18 cellular contexts compared by ENCODE assay signal in the genomic region with DNA sequence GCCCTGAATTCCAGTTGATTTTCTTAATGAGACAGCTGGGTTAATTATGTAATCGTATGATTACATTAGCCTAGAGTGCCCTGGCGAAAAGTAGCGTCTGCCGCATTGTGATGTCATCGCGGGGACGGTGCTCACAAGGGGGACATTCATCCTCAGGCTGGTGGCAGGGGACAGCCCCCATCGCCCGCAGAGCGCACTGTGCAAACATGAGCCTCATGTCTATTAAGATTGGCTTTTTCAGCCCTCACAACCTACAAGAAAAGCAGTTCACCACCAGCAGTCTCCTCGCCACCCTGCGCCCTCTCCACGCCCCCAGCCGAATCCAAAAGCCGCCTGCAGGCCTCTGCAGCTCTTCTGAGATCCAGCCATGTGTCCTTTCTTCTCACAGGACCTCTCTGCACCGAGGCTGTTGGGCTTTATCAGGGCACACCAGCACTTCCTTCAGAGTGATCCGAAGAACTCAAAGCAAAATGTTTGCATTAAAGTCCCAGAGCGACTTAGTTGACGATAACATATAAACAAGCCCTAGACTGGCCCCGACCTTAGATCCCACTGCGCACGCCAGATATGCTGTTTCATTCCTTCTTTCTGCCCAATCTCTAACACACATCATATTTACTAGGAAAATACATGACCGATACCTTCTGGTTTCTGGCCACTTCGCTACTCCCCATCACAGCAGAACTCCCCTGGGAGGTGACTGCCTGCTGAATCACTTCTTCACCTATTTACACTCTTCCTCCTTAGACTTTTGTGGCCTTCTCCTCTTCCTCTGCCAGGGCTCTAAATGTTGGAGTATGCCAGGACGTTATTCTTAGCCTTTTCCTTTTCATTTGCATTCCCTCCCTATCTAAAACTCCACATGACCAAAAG.
A peak's percentile ranks its signal among the peaks of the same experiment; 100 is the strongest.
DNase-seq lines count a peak whose midpoint lies in the region; ATAC-seq, FAIRE-seq and TF ChIP-seq lines count a peak whose summit lies in the region.
"Had no signal": no experiment of that assay in that cellular context is flagged by ENCODE, and none has a peak within 500 bp of the region (broad histone marks: within the 10 kb centered on the region; RNA-seq: fewer than 3 reads in every experiment).

No MANE protein-coding gene starts in this region.

- FAIRE-seq in kidney (lab: Jason Lieb, UNC): no peak

- H3K4me1 Mint-ChIP-seq in WTC11: peaks cover 47% of the 10 kb centered on the region

- H3K27me3 Mint-ChIP-seq in WTC11 (ENCODE audit: low read depth): no peaks in the 10 kb centered on the region
- H3K27me3 Mint-ChIP-seq: naive thymus-derived CD4-positive, alpha-beta T cell had no signal

- in situ Hi-C loops in GM13977 (cut with MboI; ENCODE audit: low pct_unique_long_range_greater_than_20kb, low sequenced_read_pairs, unreplicated experiment): no loop called here

- no peak overlapping the region for H3K27ac ChIP-seq in kidney (ENCODE audit: low read depth in 2 of 2, low read length in 2 of 2)
- H3K27ac ChIP-seq: WERI-Rb-1 had no signal

- no peaks in the 10 kb centered on the region for H3K4me1 ChIP-seq in kidney (ENCODE audit: control insufficient read depth in 1 of 2, insufficient read depth in 1 of 2, low read depth in 1 of 2, low read length in 2 of 2)

- no peak for ATAC-seq in WTC11
- ATAC-seq: left colon; naive thymus-derived CD4-positive, alpha-beta T cell; SK-N-SH treated with all-trans-retinoic acid at 6 μM for 48 hours had no signal

- H3K4me3 Mint-ChIP-seq in WTC11: no peak overlapping the region

- peak; percentile 14 for DNase-seq in COR-L47 (lab: John Stamatoyannopoulos, UW)
- DNase-seq in WTC11 (ENCODE audit: low spot score): peak; percentile 5
- peak; percentile 43 for DNase-seq in fibroblast of villous mesenchyme (ENCODE audit: low read depth)
- peak in 37 of 56 donors; percentile 6 to 67 (median 27) for DNase-seq in nucleus accumbens (lab: John Stamatoyannopoulos, UW)
- DNase-seq in GM13977 (ENCODE audit: low spot score): no peak
- DNase-seq in kidney: no peak
- DNase-seq in dermis blood vessel endothelial cell: no peak
- DNase-seq in activated CD8-positive, alpha-beta memory T cell treated with anti-CD3 and anti-CD28 coated beads for 24 hours: no peak
- DNase-seq: activated naive CD4-positive, alpha-beta T cell; Calu3; glutamatergic neuron; IMR-90; left colon; naive thymus-derived CD4-positive, alpha-beta T cell; NCI-H1092 treated with DMSO at 0.1 percent for 48 hours; stimulated activated naive CD4-positive, alpha-beta T cell treated with Interleukin-2 at 50 U/mL for 16 hours; WERI-Rb-1 had no signal

- H3K9me3 ChIP-seq in kidney (ENCODE audit: control insufficient read depth in 1 of 2, low read length in 2 of 2): no peaks in the 10 kb centered on the region

- H3K4me3 ChIP-seq in fibroblast of villous mesenchyme (ENCODE audit: low read depth, low read length) (no peak overlapping the region), kidney (ENCODE audit: low read length in 2 of 2) (no peak overlapping the region)

- intact Hi-C loops in kidney (cut with DNase I): no loop called here

- H3K36me3 Mint-ChIP-seq in WTC11: peaks cover 41% of the 10 kb centered on the region

- POLR2A ChIA-PET in WTC11 (lab: Charles Lee): no interaction called here

- TF ChIP-seq CTCF in WTC11 (IDR thresholded peaks at IDR 0.05) (no peak), fibroblast of villous mesenchyme (IDR thresholded peaks at IDR 0.05; ENCODE audit: insufficient read depth, low read depth, low read length) (no peak), GM13977 (IDR thresholded peaks at IDR 0.05; ENCODE audit: extremely low read depth, insufficient read depth, missing control alignments) (no peak), kidney (IDR thresholded peaks at IDR 0.05; ENCODE audit: borderline replicate concordance, extremely low read depth, insufficient read depth) (no peak)

- H3K27ac Mint-ChIP-seq in WTC11: peak overlapping the region; percentile 59

- CTCF ChIA-PET in WTC11 (lab: Charles Lee): interaction anchor here (1.7 kb wide), 1 partner anchor 13 kb away, joined by 6 read pairs; no protein-coding TSS in a partner anchor

- peaks cover 21% of the 10 kb centered on the region for H3K9me3 Mint-ChIP-seq in WTC11

- no peak overlapping the region for H3K9ac ChIP-seq in kidney (ENCODE audit: low read length in 2 of 2)

- peaks cover 0 to 3% of the 10 kb centered on the region in 2 donors for H3K36me3 ChIP-seq in kidney (ENCODE audit: control insufficient read depth in 1 of 2, insufficient read depth in 2 of 2, low read length in 2 of 2)
- H3K36me3 ChIP-seq: WERI-Rb-1 had no signal

TF ChIP-seq in WTC11, 78 proteins besides CTCF, POLR2A, EP300 and RAD21:
- TF ChIP-seq USF1 (CRISPR knock-in tag; IDR thresholded peaks at IDR 0.05) (no peak), FOXP4 (CRISPR knock-in tag; IDR thresholded peaks at IDR 0.05) (no peak), IRF2 (CRISPR knock-in tag; IDR thresholded peaks at IDR 0.05; ENCODE audit: borderline replicate concordance, low read depth) (no peak), SP1 (CRISPR knock-in tag; conservative IDR thresholded peaks at IDR 0.05) (no peak), ZNF317 (CRISPR knock-in tag; IDR thresholded peaks at IDR 0.05; ENCODE audit: borderline replicate concordance, low read depth) (no peak), TEAD4 (CRISPR knock-in tag; IDR thresholded peaks at IDR 0.05) (no peak), SOX15 (CRISPR knock-in tag; IDR thresholded peaks at IDR 0.05) (no peak), ZNF423 (CRISPR knock-in tag; IDR thresholded peaks at IDR 0.05) (no peak), USF2 (CRISPR knock-in tag; IDR thresholded peaks at IDR 0.05) (no peak), CREB1 (CRISPR knock-in tag; IDR thresholded peaks at IDR 0.05) (no peak), ETV6 (CRISPR knock-in tag; IDR thresholded peaks at IDR 0.05) (no peak), CBFB (CRISPR knock-in tag; IDR thresholded peaks at IDR 0.05; ENCODE audit: low read depth) (no peak), GRHL2 (CRISPR knock-in tag; IDR thresholded peaks at IDR 0.05; ENCODE audit: insufficient replicate concordance, severe bottlenecking) (no peak), NR3C1 (CRISPR knock-in tag; conservative IDR thresholded peaks at IDR 0.05; ENCODE audit: low read depth) (no peak), KAT7 (CRISPR knock-in tag; IDR thresholded peaks at IDR 0.05; ENCODE audit: borderline replicate concordance) (no peak)
- TF ChIP-seq, protein P1, sequence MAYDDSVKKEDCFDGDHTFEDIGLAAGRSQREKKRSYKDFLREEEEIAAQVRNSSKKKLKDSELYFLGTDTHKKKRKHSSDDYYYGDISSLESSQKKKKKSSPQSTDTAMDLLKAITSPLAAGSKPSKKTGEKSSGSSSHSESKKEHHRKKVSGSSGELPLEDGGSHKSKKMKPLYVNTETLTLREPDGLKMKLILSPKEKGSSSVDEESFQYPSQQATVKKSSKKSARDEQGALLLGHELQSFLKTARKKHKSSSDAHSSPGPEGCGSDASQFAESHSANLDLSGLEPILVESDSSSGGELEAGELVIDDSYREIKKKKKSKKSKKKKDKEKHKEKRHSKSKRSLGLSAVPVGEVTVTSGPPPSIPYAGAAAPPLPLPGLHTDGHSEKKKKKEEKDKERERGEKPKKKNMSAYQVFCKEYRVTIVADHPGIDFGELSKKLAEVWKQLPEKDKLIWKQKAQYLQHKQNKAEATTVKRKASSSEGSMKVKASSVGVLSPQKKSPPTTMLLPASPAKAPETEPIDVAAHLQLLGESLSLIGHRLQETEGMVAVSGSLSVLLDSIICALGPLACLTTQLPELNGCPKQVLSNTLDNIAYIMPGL (CRISPR knock-in tag; IDR thresholded peaks at IDR 0.05): no peak
- TF ChIP-seq, protein P2, sequence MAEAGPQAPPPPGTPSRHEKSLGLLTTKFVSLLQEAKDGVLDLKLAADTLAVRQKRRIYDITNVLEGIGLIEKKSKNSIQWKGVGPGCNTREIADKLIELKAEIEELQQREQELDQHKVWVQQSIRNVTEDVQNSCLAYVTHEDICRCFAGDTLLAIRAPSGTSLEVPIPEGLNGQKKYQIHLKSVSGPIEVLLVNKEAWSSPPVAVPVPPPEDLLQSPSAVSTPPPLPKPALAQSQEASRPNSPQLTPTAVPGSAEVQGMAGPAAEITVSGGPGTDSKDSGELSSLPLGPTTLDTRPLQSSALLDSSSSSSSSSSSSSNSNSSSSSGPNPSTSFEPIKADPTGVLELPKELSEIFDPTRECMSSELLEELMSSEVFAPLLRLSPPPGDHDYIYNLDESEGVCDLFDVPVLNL (CRISPR knock-in tag; IDR thresholded peaks at IDR 0.05; ENCODE audit: borderline replicate concordance, low read depth): no peak

Comparison
In these comparisons a context has a peak if more than half of its experiments do, and no peak if none do; other contexts are left out.
1. DNase-seq: peak in COR-L47 (single experiment), WTC11 (single experiment), fibroblast of villous mesenchyme (single experiment) and nucleus accumbens (37 of 56); none in GM13977 (single experiment), kidney (single experiment), dermis blood vessel endothelial cell (single experiment) and activated CD8-positive, alpha-beta memory T cell treated with anti-CD3 and anti-CD28 coated beads for 24 hours (single experiment).